ENCODE assay signal across 17 cellular contexts in genomic region chr2:170404846-170405245, GRCh38.
"Had no signal": no experiment of that assay in that cellular context is flagged by ENCODE, and none has a peak within 500 bp of the region (broad histone marks: within the 10 kb centered on the region; RNA-seq: fewer than 3 reads in every experiment).

No MANE protein-coding gene starts in this region.

- DNase-seq: activated B cell treated with CpG ODN at 0.5 μM for 24 hours; activated CD4-positive, alpha-beta T cell treated with anti-CD3 and anti-CD28 coated beads, Interleukin-2, amount 10 ng/mL, durations not matched to agents 7 days and 5 days; activated naive CD4-positive, alpha-beta T cell treated with anti-CD3 and anti-CD28 coated beads, Interleukin-2, amount 50 U/mL, for 16 hours; adrenal gland; caudate nucleus; colonic mucosa; effector CD4-positive, alpha-beta T cell; foreskin keratinocyte; heart left ventricle; islet precursor cell; mucosa of descending colon; natural killer cell; posterior cingulate gyrus; thyroid gland had no signal

- FAIRE-seq: endothelial cell of umbilical vein, urothelium cell line had no signal

- ATAC-seq: foreskin keratinocyte, heart left ventricle, left lobe of liver, mucosa of descending colon, natural killer cell had no signal
